In genomic region chr11:1872267-1872985, GRCh38 we compare ENCODE assay signal across 1 cellular context.
TF ChIP-seq lines count a peak whose summit lies in the region.

No MANE protein-coding gene starts in this region.

TF ChIP-seq in GM12878, 131 proteins besides CTCF, POLR2A, EP300 and RAD21:
- TF ChIP-seq POLR2AphosphoS5 (IDR thresholded peaks at IDR 0.05; ENCODE audit: low read length) (0 out of 2 replicates have a peak, but pooled peaks have one; percentile 12), BHLHE40 (IDR thresholded peaks at IDR 0.05; ENCODE audit: borderline replicate concordance in 1 of 2, low read depth in 2 of 2, low read length in 1 of 2) (no peak)
